22 cellular contexts compared by ENCODE assay signal in genomic region chr6:151260191-151260590, GRCh38.
"Had no signal": no experiment of that assay in that cellular context is flagged by ENCODE, and none has a peak within 500 bp of the region (broad histone marks: within the 10 kb centered on the region; RNA-seq: fewer than 3 reads in every experiment).

No MANE protein-coding gene starts in this region.

- H3K27ac ChIP-seq: testis had no signal

- H3K36me3 Mint-ChIP-seq: activated naive CD4-positive, alpha-beta T cell treated with anti-CD3 and anti-CD28 coated beads, Interleukin-2, amount 10 ng/mL, durations not matched to agents 7 days and 5 days; stimulated activated effector memory CD8-positive, alpha-beta T cell treated with anti-CD3 and anti-CD28 coated beads, Interleukin-12 subunit alpha, Interleukin-12 subunit beta, amount 100 ng/mL, for 72 hours had no signal

- ATAC-seq: activated naive CD8-positive, alpha-beta T cell treated with anti-CD3 and anti-CD28 coated beads, Interleukin-2, amount 50 U/mL, for 24 hours; effector memory CD8-positive, alpha-beta T cell; left lobe of liver; stimulated activated effector memory CD8-positive, alpha-beta T cell treated with anti-CD3 and anti-CD28 coated beads, Interleukin-12 subunit alpha, Interleukin-12 subunit beta, amount 100 ng/mL, for 72 hours had no signal

- H3K9me3 ChIP-seq: esophagus squamous epithelium, testis had no signal

- H3K4me1 Mint-ChIP-seq: activated naive CD4-positive, alpha-beta T cell treated with anti-CD3 and anti-CD28 coated beads, Interleukin-2, amount 10 ng/mL, durations not matched to agents 7 days and 5 days; activated naive CD8-positive, alpha-beta T cell treated with anti-CD3 and anti-CD28 coated beads, Interleukin-2, amount 50 U/mL, for 24 hours; stimulated activated effector memory CD8-positive, alpha-beta T cell treated with anti-CD3 and anti-CD28 coated beads, Interleukin-12 subunit alpha, Interleukin-12 subunit beta, amount 100 ng/mL, for 72 hours had no signal

- H3K36me3 ChIP-seq: esophagus squamous epithelium had no signal

- H3K27me3 ChIP-seq: esophagus squamous epithelium, testis had no signal

- H3K4me3 ChIP-seq: esophagus squamous epithelium, smooth muscle cell, testis had no signal

- H3K27ac Mint-ChIP-seq: activated naive CD4-positive, alpha-beta T cell treated with anti-CD3 and anti-CD28 coated beads, Interleukin-2, amount 10 ng/mL, durations not matched to agents 7 days and 5 days; activated naive CD8-positive, alpha-beta T cell treated with anti-CD3 and anti-CD28 coated beads, Interleukin-2, amount 50 U/mL, for 24 hours; effector memory CD8-positive, alpha-beta T cell; progenitor cell of endocrine pancreas; stimulated activated effector memory CD8-positive, alpha-beta T cell treated with anti-CD3 and anti-CD28 coated beads, Interleukin-12 subunit alpha, Interleukin-12 subunit beta, amount 100 ng/mL, for 72 hours had no signal

- H3K4me2 ChIP-seq: smooth muscle cell had no signal

- H3K9me3 Mint-ChIP-seq: activated naive CD4-positive, alpha-beta T cell treated with anti-CD3 and anti-CD28 coated beads, Interleukin-2, amount 10 ng/mL, durations not matched to agents 7 days and 5 days; activated naive CD8-positive, alpha-beta T cell treated with anti-CD3 and anti-CD28 coated beads, Interleukin-2, amount 50 U/mL, for 24 hours; effector memory CD8-positive, alpha-beta T cell; neural crest cell; stimulated activated effector memory CD8-positive, alpha-beta T cell treated with anti-CD3 and anti-CD28 coated beads, Interleukin-12 subunit alpha, Interleukin-12 subunit beta, amount 100 ng/mL, for 72 hours had no signal

- H3K4me3 Mint-ChIP-seq: activated naive CD4-positive, alpha-beta T cell treated with anti-CD3 and anti-CD28 coated beads, Interleukin-2, amount 10 ng/mL, durations not matched to agents 7 days and 5 days; activated naive CD8-positive, alpha-beta T cell treated with anti-CD3 and anti-CD28 coated beads, Interleukin-2, amount 50 U/mL, for 24 hours; effector memory CD8-positive, alpha-beta T cell; neural crest cell; stimulated activated effector memory CD8-positive, alpha-beta T cell treated with anti-CD3 and anti-CD28 coated beads, Interleukin-12 subunit alpha, Interleukin-12 subunit beta, amount 100 ng/mL, for 72 hours had no signal

- DNase-seq: activated CD4-positive, alpha-beta T cell treated with anti-CD3 and anti-CD28 coated beads, Interleukin-2, amount 50 U/mL, for 1 hour; activated CD4-positive, CD25-positive, alpha-beta regulatory T cell treated with anti-CD3 and anti-CD28 coated beads, Interleukin-2, amount 50 U/mL, for 72 hours; activated CD8-positive, alpha-beta memory T cell treated with anti-CD3 and anti-CD28 coated beads, Interleukin-2, amount 50 U/mL, for 48 hours; activated effector memory CD4-positive, alpha-beta T cell treated with Interleukin-2 at 50 U/mL for 16 hours; activated naive CD4-positive, alpha-beta T cell treated with anti-CD3 and anti-CD28 coated beads, Interleukin-2, amount 10 ng/mL, durations not matched to agents 7 days and 5 days; activated naive CD8-positive, alpha-beta T cell treated with anti-CD3 and anti-CD28 coated beads, Interleukin-2, amount 50 U/mL, for 24 hours; activated T-cell treated with anti-CD3 and anti-CD28 coated beads, Interleukin-2, amount 50 U/mL, for 48 hours; dermis blood vessel endothelial cell; effector memory CD8-positive, alpha-beta T cell; esophagus squamous epithelium; foreskin fibroblast; glutamatergic neuron; hypothalamus; islet precursor cell; mammary epithelial cell; stimulated activated CD4-positive, alpha-beta T cell treated with anti-CD3 and anti-CD28 coated beads, Interleukin-4, amount 100 ng/mL, for 1 hour; testis had no signal
